18 cellular contexts compared by ENCODE assay signal in the genomic region with DNA sequence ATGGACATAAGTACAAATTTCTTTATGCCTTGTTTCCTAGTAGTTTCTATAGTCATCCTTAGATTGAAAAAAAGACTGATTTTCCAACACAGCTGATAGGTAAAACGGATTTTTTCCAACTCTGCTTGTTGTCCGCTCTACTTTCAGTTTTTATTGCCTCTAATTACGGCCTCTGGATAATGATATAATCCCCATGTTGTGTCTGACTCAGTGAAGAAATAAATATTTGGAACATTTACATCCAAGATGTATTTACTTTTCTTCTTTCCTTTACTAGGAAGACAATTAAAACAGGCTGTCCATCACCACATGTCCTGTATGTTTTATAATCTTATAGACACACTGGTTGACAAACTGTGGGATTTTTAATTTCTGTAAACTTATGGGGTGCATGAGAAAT. TPM values are rescaled to one million over a fixed set of nuclear protein-coding genes. Genes with fewer than 3 reads are reported as not detected.
"Had no signal": no experiment of that assay in that cellular context is flagged by ENCODE, and none has a peak within 500 bp of the region (broad histone marks: within the 10 kb centered on the region; RNA-seq: fewer than 3 reads in every experiment).

No MANE protein-coding gene starts in this region.

- H3K79me2 ChIP-seq: hepatocyte had no signal

- DNase-seq: effector memory CD8-positive, alpha-beta T cell; esophagus squamous epithelium; foreskin melanocyte; naive thymus-derived CD8-positive, alpha-beta T cell; psoas muscle; retina; right lobe of liver; stimulated activated CD4-positive, alpha-beta T cell treated with anti-CD3 and anti-CD28 coated beads, Interleukin-2, amount 100 ng/mL, for 24 hours; stimulated activated CD4-positive, alpha-beta T cell treated with anti-CD3 and anti-CD28 coated beads, Interleukin-4, amount 100 ng/mL, for 4 hours; stimulated activated naive B cell treated with anti-CD40 and anti-IgM and Interleukin-4, amounts not matched to agents 10 μg/mL and 1 μg/mL and 100 μg/mL, for 72 hours; stimulated activated naive CD8-positive, alpha-beta T cell treated with anti-CD3 and anti-CD28 coated beads, Interleukin-15, amount 100 ng/mL, for 72 hours; testis; upper lobe of right lung had no signal

- ATAC-seq: effector memory CD8-positive, alpha-beta T cell; naive thymus-derived CD8-positive, alpha-beta T cell; psoas muscle; right lobe of liver; stimulated activated naive B cell treated with anti-CD40 and anti-IgM and Interleukin-4, amounts not matched to agents 10 μg/mL and 1 μg/mL and 100 μg/mL, for 72 hours; stimulated activated naive CD8-positive, alpha-beta T cell treated with anti-CD3 and anti-CD28 coated beads, Interleukin-15, amount 100 ng/mL, for 72 hours; upper lobe of right lung had no signal

- H2AFZ ChIP-seq: hepatocyte had no signal

- H3K27ac ChIP-seq: esophagus squamous epithelium, hepatocyte, neutrophil, psoas muscle, right lobe of liver, testis, tibial nerve, upper lobe of right lung, vagina had no signal

- H3K27me3 ChIP-seq: esophagus squamous epithelium, hepatocyte, right lobe of liver, testis, tibial nerve, upper lobe of right lung, vagina had no signal

- H3K4me2 ChIP-seq: hepatocyte had no signal

- H3K9me3 ChIP-seq: neutrophil, testis, upper lobe of right lung, vagina had no signal

- H3K36me3 ChIP-seq: esophagus squamous epithelium, neutrophil, right lobe of liver, tibial nerve, upper lobe of right lung, vagina had no signal

- H3K4me1 ChIP-seq: esophagus squamous epithelium, psoas muscle, right lobe of liver, testis, tibial nerve, upper lobe of right lung, vagina had no signal

- H3K4me3 ChIP-seq: esophagus squamous epithelium, hepatocyte, psoas muscle, right lobe of liver, testis, tibial nerve, upper lobe of right lung, vagina had no signal

RNA-seq across cellular contexts. Expression of gene CXCL3, which starts 6.8 kb away (rescaled TPM):
- polyA plus RNA-seq: naive thymus-derived CD8-positive, alpha-beta T cell; neural cell had no signal

RNA-seq across cellular contexts. Expression of gene CXCL5, which starts 46.8 kb away (rescaled TPM):
- polyA plus RNA-seq: naive thymus-derived CD8-positive, alpha-beta T cell; neural cell had no signal

RNA-seq across cellular contexts. Expression of gene CXCL2, which starts 53.7 kb away (rescaled TPM):
- polyA plus RNA-seq: naive thymus-derived CD8-positive, alpha-beta T cell; neural cell had no signal

RNA-seq across cellular contexts. Expression of gene PPBP, which starts 57.3 kb away (rescaled TPM):
- polyA plus RNA-seq: hepatocyte, neural cell, psoas muscle had no signal
